Comparison of ENCODE assay signal across 8 cellular contexts in the genomic region with DNA sequence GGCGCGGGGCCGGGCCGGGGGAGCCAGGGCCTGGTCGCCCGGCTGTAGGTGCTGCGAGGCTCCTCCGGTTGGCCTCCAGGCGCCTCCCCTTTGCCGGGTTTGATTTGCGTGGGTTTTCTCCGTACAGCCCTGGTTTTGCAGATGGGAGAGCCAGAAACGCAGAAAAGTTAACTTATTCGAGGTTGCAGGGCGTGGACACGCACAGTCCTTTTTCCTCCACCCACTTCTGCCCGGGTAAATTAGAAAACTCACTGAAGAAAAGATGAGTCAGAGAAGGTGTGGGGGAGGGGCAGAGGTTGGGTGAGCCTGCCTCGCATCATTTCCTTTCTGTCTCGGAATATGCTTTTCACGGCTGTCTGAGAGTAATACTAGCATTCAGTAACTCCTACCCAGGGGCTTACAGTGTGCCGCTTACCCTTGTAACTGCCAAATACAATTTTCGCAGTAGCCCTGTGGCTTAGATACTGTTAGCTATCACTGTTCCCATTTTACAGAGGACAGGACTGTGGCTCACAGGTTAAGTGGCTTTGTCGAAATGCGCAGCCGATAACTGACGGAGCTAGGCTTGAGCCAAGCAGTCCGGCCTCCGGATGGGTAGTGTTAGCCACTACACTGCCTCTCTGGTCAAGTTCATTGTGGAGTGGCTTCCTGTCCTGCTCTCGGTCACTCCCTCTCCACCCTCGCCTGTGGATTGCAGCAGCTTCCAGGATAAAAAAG. TPM values are rescaled to one million over a fixed set of nuclear protein-coding genes. Genes with fewer than 3 reads are reported as not detected.
DNase-seq lines count a peak whose midpoint lies in the region; ATAC-seq and TF ChIP-seq lines count a peak whose summit lies in the region.

No MANE protein-coding gene starts in this region.

- H3K27ac ChIP-seq in lower lobe of right lung, result peak overlapping the region; percentile 95

- peaks cover 46% of the 10 kb centered on the region for H3K4me1 Mint-ChIP-seq in HFFc6 (ENCODE audit: low read depth)

- H3K27me3 Mint-ChIP-seq in HFFc6 (ENCODE audit: insufficient read depth), result peaks cover 8% of the 10 kb centered on the region

- H3K27ac Mint-ChIP-seq in HFFc6, result peak overlapping the region; percentile 95

- peak overlapping the region; percentile 92 for H3K4me3 Mint-ChIP-seq in HFFc6

- intact Hi-C loops in lower lobe of right lung (cut with DNase I), result no loop called here

- TF ChIP-seq CTCF in GM12875 (IDR thresholded peaks at IDR 0.05; ENCODE audit: borderline replicate concordance, insufficient read depth, low read depth, low read length) (no peak), HFFc6 (IDR thresholded peaks at IDR 0.05) (no peak), lower lobe of right lung (IDR thresholded peaks at IDR 0.05) (no peak)

- H3K9me3 Mint-ChIP-seq in HFFc6, result no peaks in the 10 kb centered on the region

- H3K4me3 ChIP-seq in GM12875 (ENCODE audit: low read depth, low read length) (peak overlapping the region; percentile 92), lower lobe of right lung (peak overlapping the region; percentile 94)

- H3K27me3 ChIP-seq in lower lobe of right lung (ENCODE audit: low read depth), result no peaks in the 10 kb centered on the region

- no peaks in the 10 kb centered on the region for H3K9me3 ChIP-seq in lower lobe of right lung

- peak; percentile 62 to 79 for ATAC-seq in lower lobe of right lung

- H3K36me3 ChIP-seq in lower lobe of right lung, result peaks cover 32% of the 10 kb centered on the region

- peaks cover 26% of the 10 kb centered on the region for H3K36me3 Mint-ChIP-seq in HFFc6 (ENCODE audit: low read depth)

- H3K4me1 ChIP-seq in lower lobe of right lung, result peaks cover 20% of the 10 kb centered on the region

- peak; percentile 84 for DNase-seq in HFFc6
- DNase-seq in NCI-H2029 treated with DMSO at 0.1 percent for 48 hours (lab: John Stamatoyannopoulos, UW), result peak; percentile 2
- DNase-seq in activated CD4-positive, alpha-beta T cell treated with anti-CD3 and anti-CD28 coated beads for 48 hours, result peak; percentile 93
- DNase-seq in dermis blood vessel endothelial cell, result peak; percentile 92
- peak; percentile 59 for DNase-seq in lower lobe of right lung
- peak; percentile 72 to 89 (median 78) for DNase-seq in stimulated activated CD4-positive, alpha-beta T cell treated with anti-CD3 and anti-CD28 coated beads, TNF-alpha, amount 100 ng/mL, for 1 hour (ENCODE audit: low read depth in 3 of 3, low spot score in 1 of 3)
- no peak for DNase-seq in NCI-H446 treated with DMSO at 0.1 percent for 48 hours (lab: John Stamatoyannopoulos, UW)

RNA-seq across cellular contexts. Expression of a gene that starts 0.8 kb away (rescaled TPM):
- total RNA-seq in HFFc6 (2021; fragmentation: NEBNext Ultra II Directional; extraction: Animal tissue kit (Norgen Biotek cat#: 25700)), result 10 to 100 TPM; 25.8 to 32.2 (median 28.1) TPM
- total RNA-seq in dermis blood vessel endothelial cell (55.2 and 56.7 TPM in 2 replicates), lower lobe of right lung (23.0 TPM)
